2 cellular contexts compared by ENCODE assay signal in genomic region chr2:10515887-10516286, GRCh38.
A peak's percentile ranks its signal among the peaks of the same experiment; 100 is the strongest.
TF ChIP-seq lines count a peak whose summit lies in the region.

No MANE protein-coding gene starts in this region.

TF ChIP-seq in SK-N-SH treated with all-trans-retinoic acid at 6 μM for 48 hours, 23 proteins besides CTCF, POLR2A, EP300 and RAD21 (continued from another document):
- TF ChIP-seq, protein P1, sequence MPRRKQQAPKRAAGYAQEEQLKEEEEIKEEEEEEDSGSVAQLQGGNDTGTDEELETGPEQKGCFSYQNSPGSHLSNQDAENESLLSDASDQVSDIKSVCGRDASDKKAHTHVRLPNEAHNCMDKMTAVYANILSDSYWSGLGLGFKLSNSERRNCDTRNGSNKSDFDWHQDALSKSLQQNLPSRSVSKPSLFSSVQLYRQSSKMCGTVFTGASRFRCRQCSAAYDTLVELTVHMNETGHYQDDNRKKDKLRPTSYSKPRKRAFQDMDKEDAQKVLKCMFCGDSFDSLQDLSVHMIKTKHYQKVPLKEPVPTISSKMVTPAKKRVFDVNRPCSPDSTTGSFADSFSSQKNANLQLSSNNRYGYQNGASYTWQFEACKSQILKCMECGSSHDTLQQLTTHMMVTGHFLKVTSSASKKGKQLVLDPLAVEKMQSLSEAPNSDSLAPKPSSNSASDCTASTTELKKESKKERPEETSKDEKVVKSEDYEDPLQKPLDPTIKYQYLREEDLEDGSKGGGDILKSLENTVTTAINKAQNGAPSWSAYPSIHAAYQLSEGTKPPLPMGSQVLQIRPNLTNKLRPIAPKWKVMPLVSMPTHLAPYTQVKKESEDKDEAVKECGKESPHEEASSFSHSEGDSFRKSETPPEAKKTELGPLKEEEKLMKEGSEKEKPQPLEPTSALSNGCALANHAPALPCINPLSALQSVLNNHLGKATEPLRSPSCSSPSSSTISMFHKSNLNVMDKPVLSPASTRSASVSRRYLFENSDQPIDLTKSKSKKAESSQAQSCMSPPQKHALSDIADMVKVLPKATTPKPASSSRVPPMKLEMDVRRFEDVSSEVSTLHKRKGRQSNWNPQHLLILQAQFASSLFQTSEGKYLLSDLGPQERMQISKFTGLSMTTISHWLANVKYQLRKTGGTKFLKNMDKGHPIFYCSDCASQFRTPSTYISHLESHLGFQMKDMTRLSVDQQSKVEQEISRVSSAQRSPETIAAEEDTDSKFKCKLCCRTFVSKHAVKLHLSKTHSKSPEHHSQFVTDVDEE (CRISPR knock-in tag; IDR thresholded peaks at IDR 0.05) = no peak
- TF ChIP-seq, protein P2, sequence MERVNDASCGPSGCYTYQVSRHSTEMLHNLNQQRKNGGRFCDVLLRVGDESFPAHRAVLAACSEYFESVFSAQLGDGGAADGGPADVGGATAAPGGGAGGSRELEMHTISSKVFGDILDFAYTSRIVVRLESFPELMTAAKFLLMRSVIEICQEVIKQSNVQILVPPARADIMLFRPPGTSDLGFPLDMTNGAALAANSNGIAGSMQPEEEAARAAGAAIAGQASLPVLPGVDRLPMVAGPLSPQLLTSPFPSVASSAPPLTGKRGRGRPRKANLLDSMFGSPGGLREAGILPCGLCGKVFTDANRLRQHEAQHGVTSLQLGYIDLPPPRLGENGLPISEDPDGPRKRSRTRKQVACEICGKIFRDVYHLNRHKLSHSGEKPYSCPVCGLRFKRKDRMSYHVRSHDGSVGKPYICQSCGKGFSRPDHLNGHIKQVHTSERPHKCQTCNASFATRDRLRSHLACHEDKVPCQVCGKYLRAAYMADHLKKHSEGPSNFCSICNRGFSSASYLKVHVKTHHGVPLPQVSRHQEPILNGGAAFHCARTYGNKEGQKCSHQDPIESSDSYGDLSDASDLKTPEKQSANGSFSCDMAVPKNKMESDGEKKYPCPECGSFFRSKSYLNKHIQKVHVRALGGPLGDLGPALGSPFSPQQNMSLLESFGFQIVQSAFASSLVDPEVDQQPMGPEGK (CRISPR knock-in tag; IDR thresholded peaks at IDR 0.05; ENCODE audit: borderline replicate concordance) = no peak
- TF ChIP-seq SNAI2 (CRISPR knock-in tag; IDR thresholded peaks at IDR 0.05) = 0 out of 2 replicates have a peak, but pooled peaks have one; percentile 65
- TF ChIP-seq ZC3H10 (CRISPR knock-in tag; IDR thresholded peaks at IDR 0.05) = no peak
- TF ChIP-seq TOX (CRISPR knock-in tag; IDR thresholded peaks at IDR 0.05; ENCODE audit: borderline replicate concordance) = no peak
- TF ChIP-seq GLIS3 (CRISPR knock-in tag; IDR thresholded peaks at IDR 0.05) = no peak
- no peak for TF ChIP-seq ISL1 (CRISPR knock-in tag; IDR thresholded peaks at IDR 0.05)
- no peak for TF ChIP-seq TCF4 (CRISPR knock-in tag; IDR thresholded peaks at IDR 0.05; ENCODE audit: borderline replicate concordance)
- TF ChIP-seq ARNTL (CRISPR knock-in tag; IDR thresholded peaks at IDR 0.05; ENCODE audit: borderline replicate concordance, low read depth) = no peak
- TF ChIP-seq, protein P3, sequence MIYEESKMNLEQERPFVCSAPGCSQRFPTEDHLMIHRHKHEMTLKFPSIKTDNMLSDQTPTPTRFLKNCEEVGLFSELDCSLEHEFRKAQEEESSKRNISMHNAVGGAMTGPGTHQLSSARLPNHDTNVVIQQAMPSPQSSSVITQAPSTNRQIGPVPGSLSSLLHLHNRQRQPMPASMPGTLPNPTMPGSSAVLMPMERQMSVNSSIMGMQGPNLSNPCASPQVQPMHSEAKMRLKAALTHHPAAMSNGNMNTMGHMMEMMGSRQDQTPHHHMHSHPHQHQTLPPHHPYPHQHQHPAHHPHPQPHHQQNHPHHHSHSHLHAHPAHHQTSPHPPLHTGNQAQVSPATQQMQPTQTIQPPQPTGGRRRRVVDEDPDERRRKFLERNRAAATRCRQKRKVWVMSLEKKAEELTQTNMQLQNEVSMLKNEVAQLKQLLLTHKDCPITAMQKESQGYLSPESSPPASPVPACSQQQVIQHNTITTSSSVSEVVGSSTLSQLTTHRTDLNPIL (CRISPR knock-in tag; IDR thresholded peaks at IDR 0.05; ENCODE audit: low read depth) = no peak
- TF ChIP-seq ZFP3 (CRISPR knock-in tag; IDR thresholded peaks at IDR 0.05) = no peak
- no peak for TF ChIP-seq OSR1 (CRISPR knock-in tag; IDR thresholded peaks at IDR 0.05)

TF ChIP-seq in SK-N-SH, 30 proteins besides CTCF, POLR2A, EP300 and RAD21 (continued from another document):
- TF ChIP-seq, protein P4, sequence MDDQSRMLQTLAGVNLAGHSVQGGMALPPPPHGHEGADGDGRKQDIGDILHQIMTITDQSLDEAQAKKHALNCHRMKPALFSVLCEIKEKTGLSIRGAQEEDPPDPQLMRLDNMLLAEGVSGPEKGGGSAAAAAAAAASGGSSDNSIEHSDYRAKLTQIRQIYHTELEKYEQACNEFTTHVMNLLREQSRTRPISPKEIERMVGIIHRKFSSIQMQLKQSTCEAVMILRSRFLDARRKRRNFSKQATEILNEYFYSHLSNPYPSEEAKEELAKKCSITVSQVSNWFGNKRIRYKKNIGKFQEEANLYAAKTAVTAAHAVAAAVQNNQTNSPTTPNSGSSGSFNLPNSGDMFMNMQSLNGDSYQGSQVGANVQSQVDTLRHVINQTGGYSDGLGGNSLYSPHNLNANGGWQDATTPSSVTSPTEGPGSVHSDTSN (IDR thresholded peaks at IDR 0.05) = no peak
- no peak for TF ChIP-seq USF1 (IDR thresholded peaks at IDR 0.05; ENCODE audit: borderline replicate concordance, low read depth)
- TF ChIP-seq MXI1 (IDR thresholded peaks at IDR 0.05; ENCODE audit: low read depth, low read length) = no peak
- TF ChIP-seq SMC3 (IDR thresholded peaks at IDR 0.05; ENCODE audit: low read depth, low read length) = no peak
- TF ChIP-seq REST (IDR thresholded peaks at IDR 0.05; ENCODE audit: low read depth, low read length) = no peak
- TF ChIP-seq NRF1 (IDR thresholded peaks at IDR 0.05; ENCODE audit: low read depth, low read length) = no peak
- no peak for TF ChIP-seq FOXJ3 (CRISPR knock-in tag; IDR thresholded peaks at IDR 0.05)
- no peak for TF ChIP-seq RFX5 (IDR thresholded peaks at IDR 0.05; ENCODE audit: low read length)
- TF ChIP-seq, protein P5, sequence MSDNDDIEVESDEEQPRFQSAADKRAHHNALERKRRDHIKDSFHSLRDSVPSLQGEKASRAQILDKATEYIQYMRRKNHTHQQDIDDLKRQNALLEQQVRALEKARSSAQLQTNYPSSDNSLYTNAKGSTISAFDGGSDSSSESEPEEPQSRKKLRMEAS (IDR thresholded peaks at IDR 0.05; ENCODE audit: low read depth) = no peak
